In genomic region chr10:74643586-74643956, GRCh38 we compare ENCODE assay signal across 26 cellular contexts.
"Had no signal": no experiment of that assay in that cellular context is flagged by ENCODE, and none has a peak within 500 bp of the region (broad histone marks: within the 10 kb centered on the region; RNA-seq: fewer than 3 reads in every experiment).

No MANE protein-coding gene starts in this region.

- H3K9me3 Mint-ChIP-seq: dendritic cell treated with granulocyte-macrophage colony-stimulating factor and Interleukin-4, amounts not matched to agents 40 ng/mL and 50 ng/mL, for 4 days had no signal

- H3K4me3 Mint-ChIP-seq: activated CD4-positive, alpha-beta T cell treated with anti-CD3 and anti-CD28 coated beads, Interleukin-2, amount 10 ng/mL, durations not matched to agents 7 days and 5 days; activated CD8-positive, alpha-beta memory T cell treated with anti-CD3 and anti-CD28 coated beads, Interleukin-2, amount 10 ng/mL, durations not matched to agents 7 days and 5 days; activated CD8-positive, alpha-beta T cell treated with anti-CD3 and anti-CD28 coated beads for 36 hours; activated naive CD4-positive, alpha-beta T cell treated with anti-CD3 and anti-CD28 coated beads, Interleukin-2, amount 50 U/mL, for 24 hours; dendritic cell treated with granulocyte-macrophage colony-stimulating factor and Interleukin-4, amounts not matched to agents 40 ng/mL and 50 ng/mL, for 4 days; nephron progenitor cell had no signal

- H3K4me1 ChIP-seq: adrenal gland, pancreas had no signal

- H3K27me3 Mint-ChIP-seq: activated CD4-positive, alpha-beta T cell treated with anti-CD3 and anti-CD28 coated beads, Interleukin-2, amount 10 ng/mL, durations not matched to agents 7 days and 5 days; activated CD8-positive, alpha-beta memory T cell treated with anti-CD3 and anti-CD28 coated beads, Interleukin-2, amount 10 ng/mL, durations not matched to agents 7 days and 5 days; activated CD8-positive, alpha-beta T cell treated with anti-CD3 and anti-CD28 coated beads for 36 hours; activated naive CD4-positive, alpha-beta T cell treated with anti-CD3 and anti-CD28 coated beads, Interleukin-2, amount 50 U/mL, for 24 hours; dendritic cell treated with granulocyte-macrophage colony-stimulating factor and Interleukin-4, amounts not matched to agents 40 ng/mL and 50 ng/mL, for 4 days had no signal

- H3K4me1 Mint-ChIP-seq: activated CD4-positive, alpha-beta T cell treated with anti-CD3 and anti-CD28 coated beads, Interleukin-2, amount 10 ng/mL, durations not matched to agents 7 days and 5 days; activated CD8-positive, alpha-beta memory T cell treated with anti-CD3 and anti-CD28 coated beads, Interleukin-2, amount 10 ng/mL, durations not matched to agents 7 days and 5 days had no signal

- H3K36me3 ChIP-seq: adrenal gland, ascending aorta, brain microvascular endothelial cell, heart right ventricle, pancreas, thoracic aorta, upper lobe of left lung, WERI-Rb-1 had no signal

- DNase-seq: activated CD4-positive, alpha-beta T cell treated with anti-CD3 and anti-CD28 coated beads, Interleukin-2, amount 10 ng/mL, durations not matched to agents 7 days and 5 days; activated CD4-positive, CD25-positive, alpha-beta regulatory T cell treated with anti-CD3 and anti-CD28 coated beads, Interleukin-2, amount 50 U/mL, for 72 hours; activated CD8-positive, alpha-beta memory T cell treated with anti-CD3 and anti-CD28 coated beads, Interleukin-2, amount 10 ng/mL, durations not matched to agents 7 days and 5 days; activated CD8-positive, alpha-beta T cell treated with anti-CD3 and anti-CD28 coated beads for 36 hours; activated gamma-delta T cell treated with Interleukin-2 at 50 U/mL for 16 hours; activated T-cell treated with anti-CD3 and anti-CD28 coated beads for 4 hours; adrenal gland; brain microvascular endothelial cell; caudate nucleus; effector CD4-positive, alpha-beta T cell; heart right ventricle; left colon; mesenchymal stem cell; mucosa of descending colon; nephron progenitor cell; pancreas; psoas muscle; right cardiac atrium; stimulated activated CD4-positive, alpha-beta T cell treated with anti-CD3 and anti-CD28 coated beads, Interleukin-4, amount 100 ng/mL, for 24 hours; stimulated activated naive CD4-positive, alpha-beta T cell treated with Interleukin-2 at 50 U/mL for 16 hours; upper lobe of left lung; WERI-Rb-1 had no signal

- H3K4me3 ChIP-seq: adrenal gland, ascending aorta, heart right ventricle, mucosa of descending colon, pancreas, psoas muscle, thoracic aorta, upper lobe of left lung had no signal

- ATAC-seq: activated CD8-positive, alpha-beta memory T cell treated with anti-CD3 and anti-CD28 coated beads, Interleukin-2, amount 10 ng/mL, durations not matched to agents 7 days and 5 days; activated CD8-positive, alpha-beta T cell treated with anti-CD3 and anti-CD28 coated beads for 36 hours; heart right ventricle; left colon; mucosa of descending colon; pancreas; psoas muscle; right cardiac atrium had no signal

- H3K27ac ChIP-seq: adrenal gland, ascending aorta, brain microvascular endothelial cell, heart right ventricle, pancreas, psoas muscle, thoracic aorta, upper lobe of left lung had no signal

- H3K27me3 ChIP-seq: adrenal gland, ascending aorta, brain microvascular endothelial cell, heart right ventricle, pancreas, upper lobe of left lung had no signal

- H3K9me3 ChIP-seq: adrenal gland, ascending aorta, mucosa of descending colon, pancreas, psoas muscle, thoracic aorta had no signal

- H3K27ac Mint-ChIP-seq: activated CD4-positive, alpha-beta T cell treated with anti-CD3 and anti-CD28 coated beads, Interleukin-2, amount 10 ng/mL, durations not matched to agents 7 days and 5 days; activated CD8-positive, alpha-beta memory T cell treated with anti-CD3 and anti-CD28 coated beads, Interleukin-2, amount 10 ng/mL, durations not matched to agents 7 days and 5 days; activated CD8-positive, alpha-beta T cell treated with anti-CD3 and anti-CD28 coated beads for 36 hours; activated naive CD4-positive, alpha-beta T cell treated with anti-CD3 and anti-CD28 coated beads, Interleukin-2, amount 50 U/mL, for 24 hours; dendritic cell treated with granulocyte-macrophage colony-stimulating factor and Interleukin-4, amounts not matched to agents 40 ng/mL and 50 ng/mL, for 4 days; nephron progenitor cell had no signal
